11 cellular contexts compared by ENCODE assay signal in genomic region chr16:70789231-70789926, GRCh38. TPM values are rescaled to one million over a fixed set of nuclear protein-coding genes. Genes with fewer than 3 reads are reported as not detected.
DNase-seq lines count a peak whose midpoint lies in the region; ATAC-seq lines count a peak whose summit lies in the region.
"Had no signal": no experiment of that assay in that cellular context is flagged by ENCODE, and none has a peak within 500 bp of the region (broad histone marks: within the 10 kb centered on the region; RNA-seq: fewer than 3 reads in every experiment).

No MANE protein-coding gene starts in this region.

- peaks cover 2% of the 10 kb centered on the region for H3K4me1 Mint-ChIP-seq in activated naive CD4-positive, alpha-beta T cell treated with anti-CD3 and anti-CD28 coated beads, Interleukin-2, amount 10 ng/mL, durations not matched to agents 7 days and 5 days

- H3K4me3 Mint-ChIP-seq in activated naive CD4-positive, alpha-beta T cell treated with anti-CD3 and anti-CD28 coated beads, Interleukin-2, amount 10 ng/mL, durations not matched to agents 7 days and 5 days = no peak overlapping the region
- H3K4me3 Mint-ChIP-seq: T-helper 1 cell treated with Interleukin-12 subunit alpha and Interleukin-12 subunit beta and Interleukin-4 antibody, amounts not matched to agents 30 μg/mL and 1 μg/mL, for 36 hours had no signal

- no peaks in the 10 kb centered on the region for H3K27me3 Mint-ChIP-seq in activated naive CD4-positive, alpha-beta T cell treated with anti-CD3 and anti-CD28 coated beads, Interleukin-2, amount 10 ng/mL, durations not matched to agents 7 days and 5 days

- peaks cover 6% of the 10 kb centered on the region for H3K36me3 Mint-ChIP-seq in activated naive CD4-positive, alpha-beta T cell treated with anti-CD3 and anti-CD28 coated beads, Interleukin-2, amount 10 ng/mL, durations not matched to agents 7 days and 5 days

- H3K27ac Mint-ChIP-seq in activated naive CD4-positive, alpha-beta T cell treated with anti-CD3 and anti-CD28 coated beads, Interleukin-2, amount 10 ng/mL, durations not matched to agents 7 days and 5 days = peak overlapping the region; percentile 2
- H3K27ac Mint-ChIP-seq: T-helper 1 cell treated with Interleukin-12 subunit alpha and Interleukin-12 subunit beta and Interleukin-4 antibody, amounts not matched to agents 30 μg/mL and 1 μg/mL, for 36 hours had no signal

- no peaks in the 10 kb centered on the region for H3K9me3 Mint-ChIP-seq in activated naive CD4-positive, alpha-beta T cell treated with anti-CD3 and anti-CD28 coated beads, Interleukin-2, amount 10 ng/mL, durations not matched to agents 7 days and 5 days
- H3K9me3 Mint-ChIP-seq: T-helper 1 cell treated with Interleukin-12 subunit alpha and Interleukin-12 subunit beta and Interleukin-4 antibody, amounts not matched to agents 30 μg/mL and 1 μg/mL, for 36 hours had no signal

- ATAC-seq in HG02981 (IDR thresholded peaks at IDR 0.05; ENCODE audit: unreplicated experiment) (no peak), HG03469 (IDR thresholded peaks at IDR 0.05; ENCODE audit: unreplicated experiment) (no peak)

- CTCF ChIA-PET in activated naive CD4-positive, alpha-beta T cell treated with anti-CD3 and anti-CD28 coated beads, Interleukin-2, amount 10 ng/mL, durations not matched to agents 7 days and 5 days (lab: Charles Lee) = no interaction called here

- no peak for DNase-seq in activated naive CD4-positive, alpha-beta T cell treated with anti-CD3 and anti-CD28 coated beads, Interleukin-2, amount 10 ng/mL, durations not matched to agents 7 days and 5 days
- DNase-seq in activated naive CD4-positive, alpha-beta T cell treated with Interleukin-2 at 50 U/mL for 16 hours = no peak
- DNase-seq in cerebellar cortex (ENCODE audit: low spot score) = peak; percentile 56
- peak; percentile 53 for DNase-seq in kidney tubule cell (ENCODE audit: low spot score)
- DNase-seq in ureter (ENCODE audit: low spot score) = peak; percentile 77
- DNase-seq in ecto neural progenitor cell (ENCODE audit: low spot score) = no peak
- DNase-seq: activated T-cell treated with anti-CD3 and anti-CD28 coated beads for 4 hours, cortex of kidney had no signal

RNA-seq across cellular contexts. Expression of gene VAC14, which starts 11.6 kb away (rescaled TPM):
- total RNA-seq in ureter = 41.1 TPM

Comparison
In these comparisons a context has a peak if more than half of its experiments do, and no peak if none do; other contexts are left out.
1. DNase-seq: peak in cerebellar cortex (single experiment), kidney tubule cell (single experiment) and ureter (single experiment); none in activated naive CD4-positive, alpha-beta T cell treated with anti-CD3 and anti-CD28 coated beads, Interleukin-2, amount 10 ng/mL, durations not matched to agents 7 days and 5 days (single experiment), activated naive CD4-positive, alpha-beta T cell treated with Interleukin-2 at 50 U/mL for 16 hours (single experiment) and ecto neural progenitor cell (single experiment).